Comparison of ENCODE assay signal across 11 cellular contexts in the genomic region with DNA sequence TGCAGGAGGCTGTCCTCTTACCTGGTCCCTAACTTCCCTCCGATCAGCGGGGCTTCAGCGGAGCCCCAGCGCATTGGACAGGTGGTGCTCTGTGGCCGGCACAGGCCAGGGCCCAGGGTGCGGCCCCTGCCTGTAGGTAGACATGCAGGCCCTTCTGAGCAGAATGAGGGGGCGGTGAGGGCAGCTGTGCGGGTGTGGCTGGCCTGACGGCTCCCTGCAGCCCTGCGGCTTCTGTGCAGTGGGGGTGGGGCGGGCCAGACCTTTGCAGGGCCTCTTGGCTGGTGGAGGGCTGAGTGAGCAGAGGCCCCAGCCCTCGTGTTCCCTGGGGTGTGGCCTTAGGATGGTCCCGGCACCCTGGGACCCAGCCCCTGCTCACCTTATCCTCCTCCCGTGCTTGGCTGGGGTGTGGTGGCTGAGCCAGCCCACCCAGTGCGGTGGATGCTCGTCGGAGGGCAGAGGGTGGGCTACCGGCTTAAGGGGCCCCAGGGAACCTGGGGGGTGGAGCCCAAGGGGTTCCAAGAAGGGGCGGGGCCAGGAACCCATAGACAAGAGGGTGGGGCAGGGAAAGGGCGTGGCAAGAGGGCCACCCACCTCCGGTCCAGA. TPM values are rescaled to one million over a fixed set of nuclear protein-coding genes. Genes with fewer than 3 reads are reported as not detected.
DNase-seq lines count a peak whose midpoint lies in the region; ATAC-seq lines count a peak whose summit lies in the region.
"Had no signal": no experiment of that assay in that cellular context is flagged by ENCODE, and none has a peak within 500 bp of the region (broad histone marks: within the 10 kb centered on the region; RNA-seq: fewer than 3 reads in every experiment).

No MANE protein-coding gene starts in this region.

- H3K27ac ChIP-seq in epithelial cell of prostate, result peak overlapping the region; percentile 96

- DNase-seq in NCI-H82 treated with DMSO at 0.1 percent for 48 hours (lab: John Stamatoyannopoulos, UW; ENCODE audit: unreplicated experiment) (peak; percentile 64), epithelial cell of prostate (ENCODE audit: low read depth, low spot score) (no peak), sciatic nerve (ENCODE audit: low spot score) (no peak), dedifferentiated amniotic fluid mesenchymal stem cell (ENCODE audit: extremely low spot score) (no peak), hippocampal formation (lab: John Stamatoyannopoulos, UW) (no peak)
- no peak for DNase-seq in stimulated activated CD4-positive, alpha-beta T cell treated with anti-CD3 and anti-CD28 coated beads, Interleukin-4, amount 100 ng/mL, for 1 hour
- DNase-seq: NCI-H1694, T-helper 9 cell had no signal

- intact Hi-C loops in sciatic nerve (cut with DNase I), result no loop called here

- peak; percentile 48 for ATAC-seq in GM19351 (IDR thresholded peaks at IDR 0.05; ENCODE audit: unreplicated experiment)
- peak; percentile 6 for ATAC-seq in sciatic nerve
- ATAC-seq in HG02981 (IDR thresholded peaks at IDR 0.05; ENCODE audit: unreplicated experiment), result no peak
- ATAC-seq: activated naive CD4-positive, alpha-beta T cell treated with anti-CD3 and anti-CD28 coated beads, Interleukin-2, amount 50 U/mL, for 72 hours had no signal

RNA-seq across cellular contexts. Expression of a gene that starts 6.3 kb away (rescaled TPM):
- 118 TPM for total RNA-seq in sciatic nerve
